9 cellular contexts compared by ENCODE assay signal in the genomic region with DNA sequence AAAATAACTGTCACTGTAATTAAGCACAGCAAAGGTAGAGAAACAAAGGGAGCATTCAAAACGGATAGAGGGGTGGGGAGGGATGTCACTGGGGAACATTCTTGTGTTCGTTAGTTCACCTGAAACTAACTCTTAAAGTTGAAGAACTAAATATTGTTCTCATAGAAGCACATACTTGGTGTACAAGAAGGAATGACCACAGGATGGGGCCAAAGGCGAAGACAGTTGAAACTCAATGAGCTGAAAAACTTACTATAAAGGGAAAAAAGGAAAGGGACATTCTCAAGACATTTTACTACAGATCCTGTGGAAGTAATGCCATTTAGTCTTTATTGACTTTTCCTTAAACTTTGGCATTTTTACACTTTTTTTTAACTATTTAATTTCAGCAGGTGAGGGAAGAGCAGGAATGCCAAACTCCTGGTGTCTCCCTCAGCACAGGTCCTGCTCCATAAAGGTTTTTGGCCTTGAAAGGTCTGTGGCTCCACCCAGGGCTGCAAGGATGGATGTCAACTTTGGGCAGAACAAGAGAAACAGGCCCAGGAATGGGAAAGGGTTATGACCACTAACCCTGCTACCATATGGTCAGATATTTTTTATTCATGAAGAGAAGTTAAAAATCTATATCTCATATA.
A peak's percentile ranks its signal among the peaks of the same experiment; 100 is the strongest.
DNase-seq lines count a peak whose midpoint lies in the region; ATAC-seq and TF ChIP-seq lines count a peak whose summit lies in the region.
"Had no signal": no experiment of that assay in that cellular context is flagged by ENCODE, and none has a peak within 500 bp of the region (broad histone marks: within the 10 kb centered on the region; RNA-seq: fewer than 3 reads in every experiment).

No MANE protein-coding gene starts in this region.

- H3K27ac ChIP-seq in SJSA1 (no peak overlapping the region), vagina (no peak overlapping the region)

- no peak overlapping the region for H3K4me3 ChIP-seq in SJSA1
- no peak overlapping the region for H3K4me3 ChIP-seq in foreskin fibroblast (ENCODE audit: low read depth in 1 of 2, low read length in 2 of 2)
- no peak overlapping the region for H3K4me3 ChIP-seq in vagina

- intact Hi-C loops in vagina (cut with DNase I): no loop called here

- H3K27me3 Mint-ChIP-seq in activated T-cell treated with anti-CD3 and anti-CD28 coated beads, Interleukin-2, amount 50 U/mL, for 72 hours (ENCODE audit: low read depth): no peaks in the 10 kb centered on the region
- no peaks in the 10 kb centered on the region for H3K27me3 Mint-ChIP-seq in stimulated activated naive B cell treated with anti-CD40 and anti-IgM and Interleukin-4, amounts not matched to agents 10 μg/mL and 1 μg/mL and 100 μg/mL, for 72 hours

- H3K4me3 Mint-ChIP-seq in activated T-cell treated with anti-CD3 and anti-CD28 coated beads, Interleukin-2, amount 50 U/mL, for 72 hours: no peak overlapping the region
- peak overlapping the region in 1 of 2 donors; percentile 7 for H3K4me3 Mint-ChIP-seq in stimulated activated naive B cell treated with anti-CD40 and anti-IgM and Interleukin-4, amounts not matched to agents 10 μg/mL and 1 μg/mL and 100 μg/mL, for 72 hours

- DNase-seq in activated T-cell treated with anti-CD3 and anti-CD28 coated beads, Interleukin-2, amount 50 U/mL, for 72 hours: no peak
- no peak for DNase-seq in activated T-cell treated with anti-CD3 and anti-CD28 coated beads, Interleukin-2, amount 50 U/mL, for 1 hour
- DNase-seq in SJSA1 (ENCODE audit: low read depth in 1 of 2, low spot score in 2 of 2) (peak; percentile 48), foreskin fibroblast (peak; percentile 47 to 82), cortex of kidney (lab: John Stamatoyannopoulos, UW) (no peak), vagina (ENCODE audit: extremely low spot score in 2 of 2) (no peak)
- no peak for DNase-seq in stimulated activated naive B cell treated with anti-CD40 and anti-IgM and Interleukin-4, amounts not matched to agents 10 μg/mL and 1 μg/mL and 100 μg/mL, for 72 hours
- DNase-seq: DND-41 had no signal

- H3K36me3 ChIP-seq in SJSA1 (no peaks in the 10 kb centered on the region), vagina (no peaks in the 10 kb centered on the region)

- peak overlapping the region; percentile 33 for H3K27ac Mint-ChIP-seq in activated T-cell treated with anti-CD3 and anti-CD28 coated beads, Interleukin-2, amount 50 U/mL, for 72 hours
- peak overlapping the region; percentile 51 for H3K27ac Mint-ChIP-seq in stimulated activated naive B cell treated with anti-CD40 and anti-IgM and Interleukin-4, amounts not matched to agents 10 μg/mL and 1 μg/mL and 100 μg/mL, for 72 hours

- peaks cover 11% of the 10 kb centered on the region for H3K4me1 Mint-ChIP-seq in activated T-cell treated with anti-CD3 and anti-CD28 coated beads, Interleukin-2, amount 50 U/mL, for 72 hours (ENCODE audit: low read depth)
- H3K4me1 Mint-ChIP-seq in stimulated activated naive B cell treated with anti-CD40 and anti-IgM and Interleukin-4, amounts not matched to agents 10 μg/mL and 1 μg/mL and 100 μg/mL, for 72 hours: peaks cover 13 to 20% of the 10 kb centered on the region in 2 donors

- H3K4me1 ChIP-seq in SJSA1 (replicated peaks): no peaks in the 10 kb centered on the region; the same call in 1 of the 2 replicates
- no peaks in the 10 kb centered on the region for H3K4me1 ChIP-seq in vagina

- H3K9me3 Mint-ChIP-seq in activated T-cell treated with anti-CD3 and anti-CD28 coated beads, Interleukin-2, amount 50 U/mL, for 72 hours: no peaks in the 10 kb centered on the region
- H3K9me3 Mint-ChIP-seq in stimulated activated naive B cell treated with anti-CD40 and anti-IgM and Interleukin-4, amounts not matched to agents 10 μg/mL and 1 μg/mL and 100 μg/mL, for 72 hours: peaks cover 2 to 7% of the 10 kb centered on the region in 2 donors

- no peaks in the 10 kb centered on the region for H3K27me3 ChIP-seq in SJSA1 (replicated peaks)
- no peaks in the 10 kb centered on the region for H3K27me3 ChIP-seq in vagina

- no peak for TF ChIP-seq POLR2A in vagina (IDR thresholded peaks at IDR 0.05)

- H3K9me3 ChIP-seq in SJSA1 (replicated peaks): no peaks in the 10 kb centered on the region
- H3K9me3 ChIP-seq in vagina: no peaks in the 10 kb centered on the region

- TF ChIP-seq CTCF in foreskin fibroblast (IDR thresholded peaks at IDR 0.05; ENCODE audit: low read depth, low read length) (peak; percentile 53), vagina (IDR thresholded peaks at IDR 0.05) (no peak)

- H3K36me3 Mint-ChIP-seq in activated T-cell treated with anti-CD3 and anti-CD28 coated beads, Interleukin-2, amount 50 U/mL, for 72 hours (ENCODE audit: insufficient read depth in 2 of 2): no peaks in the 10 kb centered on the region
- H3K36me3 Mint-ChIP-seq in stimulated activated naive B cell treated with anti-CD40 and anti-IgM and Interleukin-4, amounts not matched to agents 10 μg/mL and 1 μg/mL and 100 μg/mL, for 72 hours: no peaks in the 10 kb centered on the region

- no peak for ATAC-seq in activated T-cell treated with anti-CD3 and anti-CD28 coated beads, Interleukin-2, amount 50 U/mL, for 72 hours (replicated peaks in 1 of 2)
- peak; percentile 79 for ATAC-seq in HG02885 (IDR thresholded peaks at IDR 0.05; ENCODE audit: poor library complexity, unreplicated experiment)
- ATAC-seq in stimulated activated naive B cell treated with anti-CD40 and anti-IgM and Interleukin-4, amounts not matched to agents 10 μg/mL and 1 μg/mL and 100 μg/mL, for 72 hours (replicated peaks): peak; percentile 66 to 70

Comparison
In these comparisons a context has a peak if more than half of its experiments do, and no peak if none do; other contexts are left out.
1. ATAC-seq: peak in HG02885 (single experiment) and stimulated activated naive B cell treated with anti-CD40 and anti-IgM and Interleukin-4, amounts not matched to agents 10 μg/mL and 1 μg/mL and 100 μg/mL, for 72 hours (2 of 2); none in activated T-cell treated with anti-CD3 and anti-CD28 coated beads, Interleukin-2, amount 50 U/mL, for 72 hours (0 of 2).
2. DNase-seq: peak in SJSA1 (2 of 2) and foreskin fibroblast (2 of 2); none in activated T-cell treated with anti-CD3 and anti-CD28 coated beads, Interleukin-2, amount 50 U/mL, for 72 hours (0 of 2), activated T-cell treated with anti-CD3 and anti-CD28 coated beads, Interleukin-2, amount 50 U/mL, for 1 hour (single experiment), stimulated activated naive B cell treated with anti-CD40 and anti-IgM and Interleukin-4, amounts not matched to agents 10 μg/mL and 1 μg/mL and 100 μg/mL, for 72 hours (single experiment), cortex of kidney (single experiment) and vagina (0 of 2).